15 cellular contexts compared by ENCODE assay signal in the genomic region with DNA sequence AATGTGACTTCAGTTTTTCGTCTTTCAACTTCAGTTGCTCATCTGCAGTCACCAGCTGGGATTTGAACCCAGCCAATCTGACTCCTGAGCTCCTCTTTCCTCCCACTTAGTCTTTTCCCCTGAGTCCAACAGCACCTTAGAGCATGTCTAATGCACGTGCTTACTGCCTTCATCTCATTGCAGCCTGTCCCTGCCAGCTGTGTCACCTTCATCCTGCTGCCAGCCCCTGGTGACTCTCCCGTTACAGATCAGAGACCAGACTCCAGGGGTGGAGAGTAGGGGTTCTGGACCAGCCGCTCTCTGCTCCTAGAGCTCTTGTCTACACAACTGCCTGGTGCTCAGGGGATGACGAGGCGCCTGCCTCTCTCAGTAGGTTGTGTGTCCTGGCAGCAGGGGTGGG.
DNase-seq lines count a peak whose midpoint lies in the region; ATAC-seq and TF ChIP-seq lines count a peak whose summit lies in the region.
"Had no signal": no experiment of that assay in that cellular context is flagged by ENCODE, and none has a peak within 500 bp of the region (broad histone marks: within the 10 kb centered on the region; RNA-seq: fewer than 3 reads in every experiment).

No MANE protein-coding gene starts in this region.

- TF ChIP-seq CTCF in nephron (IDR thresholded peaks at IDR 0.05; ENCODE audit: unreplicated experiment in 3 of 3): no peak
- TF ChIP-seq CTCF in ovary (IDR thresholded peaks at IDR 0.05): no peak
- no peak for TF ChIP-seq CTCF in upper lobe of right lung (IDR thresholded peaks at IDR 0.05)

- DNase-seq in NCI-H1436 (lab: John Stamatoyannopoulos, UW) (peak; percentile 3), NCI-H1436 treated with DMSO at 0.1 percent for 48 hours (lab: John Stamatoyannopoulos, UW) (no peak), T-helper 17 cell (no peak), substantia nigra (lab: John Stamatoyannopoulos, UW) (no peak), ovary (no peak), islet precursor cell (no peak), upper lobe of right lung (no peak)
- DNase-seq: EL, H7, NCI-H1694, PC-3 had no signal

- H3K27me3 ChIP-seq in ovary (no peaks in the 10 kb centered on the region), upper lobe of right lung (no peaks in the 10 kb centered on the region)

- H3K4me3 Mint-ChIP-seq in T-helper 17 cell (no peak overlapping the region), nephron (no peak overlapping the region)

- H3K4me1 ChIP-seq in ovary (ENCODE audit: insufficient read depth) (peaks cover 7% of the 10 kb centered on the region), upper lobe of right lung (no peaks in the 10 kb centered on the region)

- no peak overlapping the region for H3K4me3 ChIP-seq in ovary
- H3K4me3 ChIP-seq in upper lobe of right lung: no peak overlapping the region
- H3K4me3 ChIP-seq: K562 had no signal

- H3K27me3 Mint-ChIP-seq in T-helper 17 cell: no peaks in the 10 kb centered on the region
- no peaks in the 10 kb centered on the region for H3K27me3 Mint-ChIP-seq in nephron (ENCODE audit: low read depth)

- ATAC-seq in T-helper 17 cell (no peak), upper lobe of right lung (no peak)
- ATAC-seq: K562, PC-3 had no signal

- WGBS in ovary, 3 donors: 81 to 94% (median 85%) methylated on average over 6 of the region's 6 CpGs

- no peaks in the 10 kb centered on the region for H3K9me3 ChIP-seq in T-helper 17 cell (ENCODE audit: control insufficient read depth, low read length, poor library complexity, severe bottlenecking)
- H3K9me3 ChIP-seq in ovary: no peaks in the 10 kb centered on the region
- H3K9me3 ChIP-seq in upper lobe of right lung: no peaks in the 10 kb centered on the region

- no peak for TF ChIP-seq POLR2A in ovary (IDR thresholded peaks at IDR 0.05)

- no peaks in the 10 kb centered on the region for H3K9me3 Mint-ChIP-seq in nephron

- TF ChIP-seq EP300 in ovary (IDR thresholded peaks at IDR 0.05): no peak

- H3K36me3 Mint-ChIP-seq in T-helper 17 cell (ENCODE audit: low read depth) (peaks cover 3% of the 10 kb centered on the region), nephron (ENCODE audit: low read depth) (peaks cover 32% of the 10 kb centered on the region)

- no peaks in the 10 kb centered on the region for H3K36me3 ChIP-seq in ovary
- H3K36me3 ChIP-seq in upper lobe of right lung: peaks cover 3% of the 10 kb centered on the region

- H3K27ac Mint-ChIP-seq in T-helper 17 cell (peak overlapping the region; percentile 37), nephron (peak overlapping the region in 2 of 3 experiments; percentile 68 to 73)

- H3K27ac ChIP-seq in substantia nigra (ENCODE audit: low read depth, low read length, poor library complexity, severe bottlenecking) (peak overlapping the region; percentile 1), ovary (no peak overlapping the region), upper lobe of right lung (no peak overlapping the region)
- H3K27ac ChIP-seq: 22Rv1, C4-2B had no signal

- H3K4me1 Mint-ChIP-seq in T-helper 17 cell (peaks cover 32% of the 10 kb centered on the region), nephron (peaks cover 25% of the 10 kb centered on the region)

- intact Hi-C loops in ovary (cut with DNase I): loop anchor here in 2 of 4 donors (10.0 kb wide), 2 partner anchors 76 to 176 kb away; no protein-coding TSS in a partner anchor
- intact Hi-C loops in upper lobe of right lung (cut with DNase I): no loop called here
